Comparison of ENCODE assay signal across 25 cellular contexts in the genomic region with DNA sequence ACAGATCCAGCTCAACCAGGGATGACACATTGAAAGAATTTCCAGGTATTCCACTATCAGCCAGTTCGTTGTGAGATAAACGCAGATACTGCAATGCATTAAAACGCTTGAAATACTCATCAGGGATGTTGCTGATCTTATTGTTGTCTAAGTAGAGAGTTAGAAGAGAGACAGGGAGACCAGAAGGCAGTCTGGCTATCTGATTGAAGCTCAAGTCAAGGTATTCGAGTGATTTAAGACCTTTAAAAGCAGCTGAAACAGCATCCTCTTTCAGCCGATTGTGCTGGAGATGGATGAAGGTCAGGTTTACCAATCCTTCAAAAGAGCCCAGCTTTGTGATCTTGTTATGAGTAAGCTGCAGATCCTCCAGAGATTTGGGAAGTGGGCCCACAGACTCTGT. TPM values are rescaled to one million over a fixed set of nuclear protein-coding genes. Genes with fewer than 3 reads are reported as not detected.
DNase-seq lines count a peak whose midpoint lies in the region; ATAC-seq and TF ChIP-seq lines count a peak whose summit lies in the region.
"Had no signal": no experiment of that assay in that cellular context is flagged by ENCODE, and none has a peak within 500 bp of the region (broad histone marks: within the 10 kb centered on the region; RNA-seq: fewer than 3 reads in every experiment).

No MANE protein-coding gene starts in this region.

- H3K4me3 ChIP-seq in AG10803 (ENCODE audit: low read length) (peak overlapping the region; percentile 21), foreskin fibroblast (ENCODE audit: low read depth in 1 of 2, low read length in 2 of 2) (peak overlapping the region; percentile 69 to 82)
- H3K4me3 ChIP-seq: SJSA1 had no signal

- H3K9me3 Mint-ChIP-seq in osteocyte (ENCODE audit: unreplicated experiment), result peaks cover 9% of the 10 kb centered on the region
- no peaks in the 10 kb centered on the region for H3K9me3 Mint-ChIP-seq in stimulated activated effector memory CD8-positive, alpha-beta T cell treated with anti-CD3 and anti-CD28 coated beads, Interleukin-12 subunit alpha, Interleukin-12 subunit beta, amount 100 ng/mL, for 72 hours
- H3K9me3 Mint-ChIP-seq: activated T-cell treated with anti-CD3 and anti-CD28 coated beads, Interleukin-2, amount 50 U/mL, for 4 hours; natural killer cell treated with Interleukin-12 subunit alpha and Interleukin-12 subunit beta and Interleukin-15 and Interleukin-18, amount 100 ng/mL, for 72 hours had no signal

- DNase-seq in AG10803 (ENCODE audit: low read depth) (no peak), SK-N-DZ (ENCODE audit: low spot score) (peak; percentile 73), foreskin fibroblast (no peak), osteocyte (ENCODE audit: extremely low spot score, unreplicated experiment) (no peak)
- no peak for DNase-seq in stimulated activated effector memory CD8-positive, alpha-beta T cell treated with anti-CD3 and anti-CD28 coated beads, Interleukin-12 subunit alpha, Interleukin-12 subunit beta, amount 100 ng/mL, for 72 hours (ENCODE audit: low spot score in 2 of 2)
- DNase-seq: activated CD4-positive, alpha-beta T cell treated with anti-CD3 and anti-CD28 coated beads for 36 hours; activated naive CD4-positive, alpha-beta T cell treated with Interleukin-2 at 50 U/mL for 16 hours; activated T-cell treated with anti-CD3 and anti-CD28 coated beads, Interleukin-2, amount 50 U/mL, for 4 hours; adrenal gland; glutamatergic neuron; NCI-H1417; NK-92 treated with Interleukin-12 subunit alpha and Interleukin-12 subunit beta, amount 100 ng/mL, for 24 hours; posterior cingulate gyrus; T-helper 1 cell had no signal

- peaks cover 39% of the 10 kb centered on the region for H3K36me3 Mint-ChIP-seq in osteocyte (ENCODE audit: unreplicated experiment)
- no peaks in the 10 kb centered on the region for H3K36me3 Mint-ChIP-seq in stimulated activated effector memory CD8-positive, alpha-beta T cell treated with anti-CD3 and anti-CD28 coated beads, Interleukin-12 subunit alpha, Interleukin-12 subunit beta, amount 100 ng/mL, for 72 hours
- H3K36me3 Mint-ChIP-seq: natural killer cell treated with Interleukin-12 subunit alpha and Interleukin-12 subunit beta and Interleukin-15 and Interleukin-18, amount 100 ng/mL, for 72 hours had no signal

- H3K27me3 Mint-ChIP-seq in osteocyte (ENCODE audit: unreplicated experiment), result no peaks in the 10 kb centered on the region
- H3K27me3 Mint-ChIP-seq: natural killer cell treated with Interleukin-12 subunit alpha and Interleukin-12 subunit beta and Interleukin-15 and Interleukin-18, amount 100 ng/mL, for 72 hours had no signal

- TF ChIP-seq CTCF in AG10803 (conservative IDR thresholded peaks at IDR 0.05; ENCODE audit: low read length) (no peak), foreskin fibroblast (IDR thresholded peaks at IDR 0.05; ENCODE audit: low read depth, low read length) (no peak), osteocyte (IDR thresholded peaks at IDR 0.05) (no peak)

- ATAC-seq in GM21360 (IDR thresholded peaks at IDR 0.05; ENCODE audit: unreplicated experiment) (no peak), HG03045 (IDR thresholded peaks at IDR 0.05; ENCODE audit: unreplicated experiment) (no peak)
- ATAC-seq in stimulated activated effector memory CD8-positive, alpha-beta T cell treated with anti-CD3 and anti-CD28 coated beads, Interleukin-12 subunit alpha, Interleukin-12 subunit beta, amount 100 ng/mL, for 72 hours, result no peak
- ATAC-seq in activated CD4-positive, CD25-positive, alpha-beta regulatory T cell treated with anti-CD3 and anti-CD28 coated beads, Interleukin-2, amount 50 U/mL, for 24 hours, result no peak
- ATAC-seq: activated CD4-positive, alpha-beta T cell treated with anti-CD3 and anti-CD28 coated beads for 36 hours; activated T-cell treated with anti-CD3 and anti-CD28 coated beads, Interleukin-2, amount 50 U/mL, for 4 hours; natural killer cell treated with Interleukin-12 subunit alpha and Interleukin-12 subunit beta and Interleukin-15 and Interleukin-18, amount 100 ng/mL, for 72 hours; Panc1 had no signal

- H3K4me3 Mint-ChIP-seq in osteocyte (ENCODE audit: unreplicated experiment), result peak overlapping the region; percentile 30
- H3K4me3 Mint-ChIP-seq in stimulated activated effector memory CD8-positive, alpha-beta T cell treated with anti-CD3 and anti-CD28 coated beads, Interleukin-12 subunit alpha, Interleukin-12 subunit beta, amount 100 ng/mL, for 72 hours, result no peak overlapping the region
- H3K4me3 Mint-ChIP-seq: activated CD4-positive, alpha-beta T cell treated with anti-CD3 and anti-CD28 coated beads for 36 hours; activated T-cell treated with anti-CD3 and anti-CD28 coated beads, Interleukin-2, amount 50 U/mL, for 4 hours; natural killer cell treated with Interleukin-12 subunit alpha and Interleukin-12 subunit beta and Interleukin-15 and Interleukin-18, amount 100 ng/mL, for 72 hours had no signal

- H3K27ac Mint-ChIP-seq in osteocyte (ENCODE audit: unreplicated experiment), result peak overlapping the region; percentile 25
- H3K27ac Mint-ChIP-seq in stimulated activated effector memory CD8-positive, alpha-beta T cell treated with anti-CD3 and anti-CD28 coated beads, Interleukin-12 subunit alpha, Interleukin-12 subunit beta, amount 100 ng/mL, for 72 hours, result no peak overlapping the region
- H3K27ac Mint-ChIP-seq: activated CD4-positive, alpha-beta T cell treated with anti-CD3 and anti-CD28 coated beads for 36 hours; natural killer cell treated with Interleukin-12 subunit alpha and Interleukin-12 subunit beta and Interleukin-15 and Interleukin-18, amount 100 ng/mL, for 72 hours had no signal

- H3K4me1 Mint-ChIP-seq in osteocyte (ENCODE audit: unreplicated experiment), result peaks cover 66% of the 10 kb centered on the region
- no peaks in the 10 kb centered on the region for H3K4me1 Mint-ChIP-seq in stimulated activated effector memory CD8-positive, alpha-beta T cell treated with anti-CD3 and anti-CD28 coated beads, Interleukin-12 subunit alpha, Interleukin-12 subunit beta, amount 100 ng/mL, for 72 hours
- H3K4me1 Mint-ChIP-seq: activated CD4-positive, alpha-beta T cell treated with anti-CD3 and anti-CD28 coated beads for 36 hours had no signal

RNA-seq across cellular contexts. Expression of a gene that starts 3.1 kb away (rescaled TPM):
- 2.0 and 2.5 TPM in 2 replicates for polyA plus RNA-seq in SK-N-DZ (2014; cell fraction: cytosol; rRNA removed)
- polyA plus RNA-seq in SK-N-DZ (2014; cell fraction: nucleus; rRNA removed), result 0.88 and 1.1 TPM in 2 replicates
- total RNA-seq in osteocyte, result 473 and 481 TPM in 2 replicates
- total RNA-seq: activated CD4-positive, alpha-beta T cell treated with anti-CD3 and anti-CD28 coated beads for 36 hours; natural killer cell treated with Interleukin-12 subunit alpha and Interleukin-12 subunit beta and Interleukin-15 and Interleukin-18, amount 100 ng/mL, for 72 hours had no signal

RNA-seq across cellular contexts. Expression of a gene that starts 50.4 kb away (rescaled TPM):
- not detected in 2 replicates for polyA plus RNA-seq in SK-N-DZ (2014; cell fraction: cytosol; rRNA removed)
- polyA plus RNA-seq in SK-N-DZ (2014; cell fraction: nucleus; rRNA removed), result not detected in 2 replicates
- total RNA-seq in osteocyte, result not detected in 2 replicates
- total RNA-seq: activated CD4-positive, alpha-beta T cell treated with anti-CD3 and anti-CD28 coated beads for 36 hours; activated T-cell treated with anti-CD3 and anti-CD28 coated beads, Interleukin-2, amount 50 U/mL, for 4 hours; adrenal gland; bronchial epithelial cell; M059J; mononuclear cell; natural killer cell treated with Interleukin-12 subunit alpha and Interleukin-12 subunit beta and Interleukin-15 and Interleukin-18, amount 100 ng/mL, for 72 hours; NCI-H460 had no signal
- polyA plus RNA-seq: adrenal gland, BJ had no signal
